2 cellular contexts compared by ENCODE assay signal in the genomic region with DNA sequence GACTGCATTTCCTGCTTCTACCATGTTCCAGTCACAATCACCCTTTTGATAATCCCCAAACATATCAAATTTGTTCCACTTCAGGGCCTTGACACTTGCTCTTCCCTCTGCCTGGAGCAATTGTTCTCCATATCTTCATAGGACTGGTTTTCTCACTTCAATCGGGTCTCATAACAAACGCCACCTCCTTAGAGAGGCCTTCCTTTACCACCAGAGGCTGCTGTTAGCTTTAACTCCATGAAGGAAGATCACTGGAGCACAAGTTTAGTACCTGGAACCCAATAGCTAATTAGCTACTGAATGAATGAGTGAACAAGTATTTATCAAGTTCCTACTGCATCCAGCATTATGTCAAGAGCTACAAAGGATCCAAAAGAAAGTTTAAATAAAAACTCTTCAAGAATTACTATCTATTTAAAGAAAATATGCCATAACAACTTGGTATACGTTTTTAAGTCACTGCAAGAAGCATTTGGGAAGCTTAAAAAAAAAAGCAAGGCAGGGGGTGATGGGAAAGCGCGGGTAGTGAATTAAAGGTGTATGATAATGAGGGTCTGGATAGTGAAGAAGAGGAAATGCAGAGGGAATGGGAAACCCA.
A peak's percentile ranks its signal among the peaks of the same experiment; 100 is the strongest.
TF ChIP-seq lines count a peak whose summit lies in the region.

No MANE protein-coding gene starts in this region.

TF ChIP-seq in Ishikawa, 13 proteins besides CTCF, POLR2A, EP300 and RAD21:
- TF ChIP-seq CEBPB (IDR thresholded peaks at IDR 0.05) (no peak), ZBTB7A (IDR thresholded peaks at IDR 0.05; ENCODE audit: low read depth) (no peak), NFIC (IDR thresholded peaks at IDR 0.05) (no peak), YY1 (IDR thresholded peaks at IDR 0.05; ENCODE audit: low read depth) (no peak), TEAD4 (IDR thresholded peaks at IDR 0.05) (no peak)

TF ChIP-seq in HepG2, 621 proteins besides CTCF, POLR2A, EP300 and RAD21:
- TF ChIP-seq NR2F6 (IDR thresholded peaks at IDR 0.05), result no peak
- no peak for TF ChIP-seq NR2F6 (CRISPR knock-in tag; IDR thresholded peaks at IDR 0.05)
- TF ChIP-seq ZNF24 (IDR thresholded peaks at IDR 0.05), result no peak
- TF ChIP-seq SMC3 (IDR thresholded peaks at IDR 0.05; ENCODE audit: low read length), result peak; percentile 65; the same call in 1 of the 2 replicates
- no peak for TF ChIP-seq ZNF761 (CRISPR knock-in tag; conservative IDR thresholded peaks at IDR 0.05)
- TF ChIP-seq ETV6 (CRISPR knock-in tag; conservative IDR thresholded peaks at IDR 0.05), result no peak
- TF ChIP-seq STAG1 (CRISPR knock-in tag; IDR thresholded peaks at IDR 0.05), result peak; percentile 83
- TF ChIP-seq ZNF724P (CRISPR knock-in tag; IDR thresholded peaks at IDR 0.05; ENCODE audit: borderline replicate concordance), result no peak
- 0 out of 2 replicates have a peak, but pooled peaks have one; percentile 13 for TF ChIP-seq ELF3 (CRISPR knock-in tag; IDR thresholded peaks at IDR 0.05)
- 0 out of 2 replicates have a peak, but pooled peaks have one; percentile 14 for TF ChIP-seq ERF (CRISPR knock-in tag; IDR thresholded peaks at IDR 0.05)
- no peak for TF ChIP-seq DNMT1 (CRISPR knock-in tag; IDR thresholded peaks at IDR 0.05)
- TF ChIP-seq ZNF879 (CRISPR knock-in tag; IDR thresholded peaks at IDR 0.05), result no peak
- no peak for TF ChIP-seq MAFK (conservative IDR thresholded peaks at IDR 0.05 in 1 of 2, IDR thresholded peaks at IDR 0.05 in 1 of 2; ENCODE audit: low read length in 2 of 2)
- TF ChIP-seq ZNF3 (CRISPR knock-in tag; IDR thresholded peaks at IDR 0.05), result no peak
